Comparison of ENCODE assay signal across 17 cellular contexts in the genomic region with DNA sequence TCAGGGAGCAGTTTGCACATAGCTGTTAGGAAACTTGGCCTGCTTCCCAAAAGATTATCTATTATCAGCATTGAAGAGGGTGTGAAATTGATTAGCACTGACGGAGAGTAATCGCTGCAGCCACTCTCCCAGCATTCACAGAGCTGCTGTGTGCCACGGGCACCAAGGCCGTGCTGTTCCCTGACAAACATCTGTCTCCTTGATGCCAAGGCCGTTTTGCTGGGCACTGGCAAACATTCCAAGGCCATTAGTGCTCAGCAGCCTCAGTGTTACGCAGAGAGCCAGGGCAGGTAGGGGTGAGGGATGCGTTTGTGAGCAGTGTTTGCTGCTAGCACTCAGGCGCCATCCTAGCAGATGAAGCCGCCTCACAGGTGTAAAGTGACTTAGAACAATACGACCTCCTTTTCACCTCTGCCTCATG. TPM values are rescaled to one million over a fixed set of nuclear protein-coding genes. Genes with fewer than 3 reads are reported as not detected.
DNase-seq lines count a peak whose midpoint lies in the region; ATAC-seq and TF ChIP-seq lines count a peak whose summit lies in the region.
"Had no signal": no experiment of that assay in that cellular context is flagged by ENCODE, and none has a peak within 500 bp of the region (broad histone marks: within the 10 kb centered on the region; RNA-seq: fewer than 3 reads in every experiment).

No MANE protein-coding gene starts in this region.

- H3K27ac Mint-ChIP-seq in osteocyte (ENCODE audit: unreplicated experiment) (no peak overlapping the region), natural killer cell (no peak overlapping the region)
- H3K27ac Mint-ChIP-seq: activated CD4-positive, alpha-beta T cell treated with anti-CD3 and anti-CD28 coated beads for 36 hours; activated naive CD8-positive, alpha-beta T cell; natural killer cell treated with Interleukin-12 subunit alpha and Interleukin-12 subunit beta and Interleukin-15 and Interleukin-18, amount 100 ng/mL, for 72 hours had no signal

- H3K27me3 Mint-ChIP-seq in osteocyte (ENCODE audit: unreplicated experiment) (no peaks in the 10 kb centered on the region), natural killer cell (ENCODE audit: low read depth in 2 of 2) (no peaks in the 10 kb centered on the region)
- H3K27me3 Mint-ChIP-seq: activated CD4-positive, alpha-beta T cell treated with anti-CD3 and anti-CD28 coated beads for 36 hours; activated naive CD8-positive, alpha-beta T cell; central memory CD8-positive, alpha-beta T cell; natural killer cell treated with Interleukin-12 subunit alpha and Interleukin-12 subunit beta and Interleukin-15 and Interleukin-18, amount 100 ng/mL, for 72 hours had no signal

- H3K9me3 Mint-ChIP-seq in osteocyte (ENCODE audit: unreplicated experiment), result no peaks in the 10 kb centered on the region
- no peaks in the 10 kb centered on the region for H3K9me3 Mint-ChIP-seq in natural killer cell
- H3K9me3 Mint-ChIP-seq: central memory CD8-positive, alpha-beta T cell; natural killer cell treated with Interleukin-12 subunit alpha and Interleukin-12 subunit beta and Interleukin-15 and Interleukin-18, amount 100 ng/mL, for 72 hours had no signal

- no peak for ATAC-seq in natural killer cell
- no peak for ATAC-seq in GM18511 (IDR thresholded peaks at IDR 0.05; ENCODE audit: unreplicated experiment)
- ATAC-seq: activated CD4-positive, alpha-beta T cell treated with anti-CD3 and anti-CD28 coated beads for 36 hours had no signal

- H3K4me1 Mint-ChIP-seq in osteocyte (ENCODE audit: unreplicated experiment), result no peaks in the 10 kb centered on the region
- no peaks in the 10 kb centered on the region for H3K4me1 Mint-ChIP-seq in natural killer cell
- H3K4me1 Mint-ChIP-seq: activated CD4-positive, alpha-beta T cell treated with anti-CD3 and anti-CD28 coated beads for 36 hours; central memory CD8-positive, alpha-beta T cell had no signal

- no peak for TF ChIP-seq CTCF in VCaP (conservative IDR thresholded peaks at IDR 0.05)
- no peak for TF ChIP-seq CTCF in osteocyte (IDR thresholded peaks at IDR 0.05)
- no peak for TF ChIP-seq CTCF in natural killer cell (IDR thresholded peaks at IDR 0.05)

- intact Hi-C loops in natural killer cell (cut with micrococcal nuclease), result no loop called here

- peak overlapping the region; percentile 97 for H3K27ac ChIP-seq in VCaP

- H3K4me3 Mint-ChIP-seq in osteocyte (ENCODE audit: unreplicated experiment) (no peak overlapping the region), natural killer cell (no peak overlapping the region)
- H3K4me3 Mint-ChIP-seq: activated CD4-positive, alpha-beta T cell treated with anti-CD3 and anti-CD28 coated beads for 36 hours; activated naive CD8-positive, alpha-beta T cell; central memory CD8-positive, alpha-beta T cell; natural killer cell treated with Interleukin-12 subunit alpha and Interleukin-12 subunit beta and Interleukin-15 and Interleukin-18, amount 100 ng/mL, for 72 hours had no signal

- DNase-seq in DMS153 (lab: John Stamatoyannopoulos, UW) (peak; percentile 49), NCI-H2029 (lab: John Stamatoyannopoulos, UW) (peak; percentile 71), left kidney (ENCODE audit: low read depth, low spot score) (peak; percentile 50), SHP77 (lab: John Stamatoyannopoulos, UW) (no peak), osteocyte (ENCODE audit: extremely low spot score, unreplicated experiment) (no peak), natural killer cell (no peak)
- DNase-seq: activated CD4-positive, alpha-beta T cell treated with anti-CD3 and anti-CD28 coated beads for 36 hours; activated T-cell treated with anti-CD3 and anti-CD28 coated beads for 4 hours; KG1; NCI-H1436 treated with DMSO at 0.1 percent for 48 hours; NK-92 treated with Interleukin-12 subunit alpha and Interleukin-12 subunit beta, amount 100 ng/mL, for 24 hours had no signal

- H3K36me3 Mint-ChIP-seq in osteocyte (ENCODE audit: unreplicated experiment) (peaks cover 36% of the 10 kb centered on the region), natural killer cell (peaks cover 17% of the 10 kb centered on the region)

RNA-seq across cellular contexts. Expression of gene VSTM2L, which starts 57.7 kb away (rescaled TPM):
- total RNA-seq in osteocyte, result 14.6 and 14.7 TPM in 2 replicates
- total RNA-seq in natural killer cell, result under 1 TPM in 1 of 3 donors, not detected in 2; 0.18 TPM
- total RNA-seq: activated CD4-positive, alpha-beta T cell treated with anti-CD3 and anti-CD28 coated beads for 36 hours; T-helper 2 cell treated with Interferon-gamma antibody and Interleukin-4, amounts not matched to agents 100 ng/mL and 5 ng/mL, for 36 hours had no signal

Comparison
In these comparisons a context has a peak if more than half of its experiments do, and no peak if none do; other contexts are left out.
1. DNase-seq: peak in DMS153 (single experiment), NCI-H2029 (single experiment) and left kidney (single experiment); none in SHP77 (0 of 2), osteocyte (single experiment) and natural killer cell (single experiment).
2. RNA of gene VSTM2L, which starts 57.7 kb away (total RNA-seq): 14.6 to 14.7 TPM in osteocyte; 0.18 TPM in natural killer cell; every median in the first group is over 10 times any median in the second.